In the genomic region with DNA sequence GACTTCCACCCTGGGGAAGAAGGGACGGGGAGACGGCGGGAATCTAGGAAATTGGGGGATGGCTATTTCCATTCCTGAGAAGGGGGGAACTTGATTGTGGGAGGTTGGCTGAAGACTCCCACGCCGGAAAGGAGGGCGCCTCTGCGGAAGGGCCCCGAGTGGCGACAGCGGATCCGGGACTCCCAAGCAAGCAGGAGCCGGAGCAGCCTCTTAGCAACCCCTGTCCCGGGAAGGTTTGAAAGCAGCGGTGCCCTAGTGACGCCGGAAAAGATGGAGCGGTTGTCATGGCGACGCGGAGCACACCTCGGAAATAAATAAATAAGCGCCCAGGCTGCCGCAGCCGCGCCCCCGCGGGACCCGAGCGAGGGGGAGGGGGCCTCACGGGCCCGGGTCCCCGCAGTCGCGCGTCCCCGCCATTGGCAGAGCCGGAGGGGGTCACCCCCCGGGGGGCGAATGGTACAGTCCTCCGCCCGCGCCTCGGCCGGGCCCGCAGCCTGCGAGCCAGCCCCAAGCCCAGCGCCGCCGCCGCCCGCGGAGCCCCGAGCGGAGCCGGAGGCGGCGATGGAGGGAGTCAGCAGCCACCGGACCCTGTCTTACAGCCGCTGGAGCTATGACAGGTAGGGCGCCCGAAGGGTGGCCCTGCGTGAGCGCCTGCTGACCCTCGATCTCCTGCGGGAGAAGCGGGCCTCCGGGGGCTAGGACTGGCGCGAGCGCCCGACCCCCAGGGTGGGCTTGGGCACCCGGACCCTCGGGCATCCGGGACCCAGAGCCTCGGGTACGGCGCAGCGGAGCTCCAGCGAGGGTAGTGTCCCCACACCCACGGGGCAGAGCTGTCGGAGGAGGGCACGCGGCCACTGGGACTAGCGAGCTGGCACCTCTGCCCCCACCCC, we compare ENCODE assay signal across 8 cellular contexts. TPM values are rescaled to one million over a fixed set of nuclear protein-coding genes. Genes with fewer than 3 reads are reported as not detected.
DNase-seq lines count a peak whose midpoint lies in the region; ATAC-seq, FAIRE-seq and TF ChIP-seq lines count a peak whose summit lies in the region.

No MANE protein-coding gene starts in this region.

- no peak for TF ChIP-seq CTCF in liver (IDR thresholded peaks at IDR 0.05; ENCODE audit: low read depth, low read length, missing input control)

- H3K27me3 ChIP-seq in duodenal mucosa (ENCODE audit: control insufficient read depth in 1 of 2, insufficient read depth in 2 of 2, low read length in 2 of 2) (peaks cover 36 to 45% of the 10 kb centered on the region in 2 donors), liver (ENCODE audit: control insufficient read depth in 4 of 4, insufficient read depth in 4 of 4, low read length in 3 of 4) (peaks cover 0 to 8% (median 6%) of the 10 kb centered on the region in 4 donors)

- no peak for FAIRE-seq in RCC 7860 (lab: Jason Lieb, UNC)

- no peak for ATAC-seq in GM21381 (IDR thresholded peaks at IDR 0.05; ENCODE audit: unreplicated experiment)

- H3K27ac ChIP-seq in duodenal mucosa (ENCODE audit: low read depth, low read length) (peak overlapping the region; percentile 55), liver (ENCODE audit: low read depth in 1 of 2, low read length in 2 of 2) (peak overlapping the region in 1 of 2 donors; percentile 4)

- H3K4me3 ChIP-seq in duodenal mucosa (ENCODE audit: low read depth in 1 of 2, low read length in 2 of 2) (peak overlapping the region; percentile 44 to 61), liver (ENCODE audit: low read depth in 1 of 3, low read length in 3 of 3) (peak overlapping the region in 2 of 3 donors; percentile 41 to 58)

- 2% methylated on average over 84 of the region's 84 CpGs for WGBS in liver

- H3K9ac ChIP-seq in duodenal mucosa (ENCODE audit: low read depth in 1 of 2, low read length in 2 of 2) (no peak overlapping the region), liver (ENCODE audit: low read depth in 1 of 2, low read length in 2 of 2) (no peak overlapping the region)

- no peaks in the 10 kb centered on the region for H3K9me3 ChIP-seq in duodenal mucosa (ENCODE audit: control insufficient read depth in 1 of 2, low read length in 2 of 2)
- H3K9me3 ChIP-seq in liver (ENCODE audit: control insufficient read depth in 4 of 4, low read length in 3 of 4) = no peaks in the 10 kb centered on the region

- no peak for TF ChIP-seq RAD21 in liver (IDR thresholded peaks at IDR 0.05)

- H3K36me3 ChIP-seq in duodenal mucosa (ENCODE audit: control insufficient read depth in 1 of 2, insufficient read depth in 2 of 2, low read length in 2 of 2) (no peaks in the 10 kb centered on the region), liver (ENCODE audit: control insufficient read depth in 4 of 4, insufficient read depth in 3 of 4, low read depth in 1 of 4, low read length in 3 of 4) (no peaks in the 10 kb centered on the region)

- DNase-seq in G401 (ENCODE audit: low spot score) (peak; percentile 75), NCI-H128 (lab: John Stamatoyannopoulos, UW; ENCODE audit: unreplicated experiment) (peak; percentile 50), RCC 7860 (ENCODE audit: low spot score) (no peak)
- peak; percentile 55 to 57 for DNase-seq in activated CD8-positive, alpha-beta memory T cell treated with anti-CD3 and anti-CD28 coated beads for 1 hour (ENCODE audit: extremely low read depth in 1 of 2, low read depth in 1 of 2)
- peak; percentile 63 to 64 for DNase-seq in stimulated activated CD4-positive, alpha-beta T cell treated with anti-CD3 and anti-CD28 coated beads, Interleukin-2, amount 100 ng/mL, for 24 hours

- H3K4me1 ChIP-seq in duodenal mucosa (ENCODE audit: control insufficient read depth in 1 of 2, insufficient read depth in 2 of 2, low read length in 2 of 2) (no peaks in the 10 kb centered on the region), liver (ENCODE audit: control insufficient read depth in 4 of 4, insufficient read depth in 4 of 4, low read length in 3 of 4) (peaks cover 5 to 20% (median 14%) of the 10 kb centered on the region in 4 donors)

- in situ Hi-C loops in G401 (cut with HindIII; ENCODE audit: low sequenced_read_pairs) = no loop called here

TF ChIP-seq in liver, 16 proteins besides CTCF, POLR2A, EP300 and RAD21:
- TF ChIP-seq GABPA (IDR thresholded peaks at IDR 0.05 in 1 of 2, conservative IDR thresholded peaks at IDR 0.05 in 1 of 2) = no peak
- TF ChIP-seq FOXA2 (IDR thresholded peaks at IDR 0.05) = no peak
- no peak for TF ChIP-seq YY1 (IDR thresholded peaks at IDR 0.05)
- no peak for TF ChIP-seq SP1 (IDR thresholded peaks at IDR 0.05)
- TF ChIP-seq, protein P1, sequence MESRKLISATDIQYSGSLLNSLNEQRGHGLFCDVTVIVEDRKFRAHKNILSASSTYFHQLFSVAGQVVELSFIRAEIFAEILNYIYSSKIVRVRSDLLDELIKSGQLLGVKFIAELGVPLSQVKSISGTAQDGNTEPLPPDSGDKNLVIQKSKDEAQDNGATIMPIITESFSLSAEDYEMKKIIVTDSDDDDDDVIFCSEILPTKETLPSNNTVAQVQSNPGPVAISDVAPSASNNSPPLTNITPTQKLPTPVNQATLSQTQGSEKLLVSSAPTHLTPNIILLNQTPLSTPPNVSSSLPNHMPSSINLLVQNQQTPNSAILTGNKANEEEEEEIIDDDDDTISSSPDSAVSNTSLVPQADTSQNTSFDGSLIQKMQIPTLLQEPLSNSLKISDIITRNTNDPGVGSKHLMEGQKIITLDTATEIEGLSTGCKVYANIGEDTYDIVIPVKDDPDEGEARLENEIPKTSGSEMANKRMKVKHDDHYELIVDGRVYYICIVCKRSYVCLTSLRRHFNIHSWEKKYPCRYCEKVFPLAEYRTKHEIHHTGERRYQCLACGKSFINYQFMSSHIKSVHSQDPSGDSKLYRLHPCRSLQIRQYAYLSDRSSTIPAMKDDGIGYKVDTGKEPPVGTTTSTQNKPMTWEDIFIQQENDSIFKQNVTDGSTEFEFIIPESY (IDR thresholded peaks at IDR 0.05) = no peak
- no peak for TF ChIP-seq HNF4G (IDR thresholded peaks at IDR 0.05)
- no peak for TF ChIP-seq HNF4A (conservative IDR thresholded peaks at IDR 0.05)
- TF ChIP-seq, protein P2, sequence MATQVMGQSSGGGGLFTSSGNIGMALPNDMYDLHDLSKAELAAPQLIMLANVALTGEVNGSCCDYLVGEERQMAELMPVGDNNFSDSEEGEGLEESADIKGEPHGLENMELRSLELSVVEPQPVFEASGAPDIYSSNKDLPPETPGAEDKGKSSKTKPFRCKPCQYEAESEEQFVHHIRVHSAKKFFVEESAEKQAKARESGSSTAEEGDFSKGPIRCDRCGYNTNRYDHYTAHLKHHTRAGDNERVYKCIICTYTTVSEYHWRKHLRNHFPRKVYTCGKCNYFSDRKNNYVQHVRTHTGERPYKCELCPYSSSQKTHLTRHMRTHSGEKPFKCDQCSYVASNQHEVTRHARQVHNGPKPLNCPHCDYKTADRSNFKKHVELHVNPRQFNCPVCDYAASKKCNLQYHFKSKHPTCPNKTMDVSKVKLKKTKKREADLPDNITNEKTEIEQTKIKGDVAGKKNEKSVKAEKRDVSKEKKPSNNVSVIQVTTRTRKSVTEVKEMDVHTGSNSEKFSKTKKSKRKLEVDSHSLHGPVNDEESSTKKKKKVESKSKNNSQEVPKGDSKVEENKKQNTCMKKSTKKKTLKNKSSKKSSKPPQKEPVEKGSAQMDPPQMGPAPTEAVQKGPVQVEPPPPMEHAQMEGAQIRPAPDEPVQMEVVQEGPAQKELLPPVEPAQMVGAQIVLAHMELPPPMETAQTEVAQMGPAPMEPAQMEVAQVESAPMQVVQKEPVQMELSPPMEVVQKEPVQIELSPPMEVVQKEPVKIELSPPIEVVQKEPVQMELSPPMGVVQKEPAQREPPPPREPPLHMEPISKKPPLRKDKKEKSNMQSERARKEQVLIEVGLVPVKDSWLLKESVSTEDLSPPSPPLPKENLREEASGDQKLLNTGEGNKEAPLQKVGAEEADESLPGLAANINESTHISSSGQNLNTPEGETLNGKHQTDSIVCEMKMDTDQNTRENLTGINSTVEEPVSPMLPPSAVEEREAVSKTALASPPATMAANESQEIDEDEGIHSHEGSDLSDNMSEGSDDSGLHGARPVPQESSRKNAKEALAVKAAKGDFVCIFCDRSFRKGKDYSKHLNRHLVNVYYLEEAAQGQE (IDR thresholded peaks at IDR 0.05) = no peak
- TF ChIP-seq, protein P3, sequence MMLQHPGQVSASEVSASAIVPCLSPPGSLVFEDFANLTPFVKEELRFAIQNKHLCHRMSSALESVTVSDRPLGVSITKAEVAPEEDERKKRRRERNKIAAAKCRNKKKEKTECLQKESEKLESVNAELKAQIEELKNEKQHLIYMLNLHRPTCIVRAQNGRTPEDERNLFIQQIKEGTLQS (IDR thresholded peaks at IDR 0.05) = no peak
- TF ChIP-seq NR2F2 (IDR thresholded peaks at IDR 0.05) = no peak
- TF ChIP-seq FOXA1 (IDR thresholded peaks at IDR 0.05) = no peak
- TF ChIP-seq RXRA (IDR thresholded peaks at IDR 0.05) = no peak
- no peak for TF ChIP-seq TAF1 (conservative IDR thresholded peaks at IDR 0.05)
- no peak for TF ChIP-seq EGR1 (IDR thresholded peaks at IDR 0.05; ENCODE audit: low read depth in 2 of 2)

RNA-seq across cellular contexts. Expression of a gene that starts 31.9 kb away (rescaled TPM):
- total RNA-seq in G401 (2014; rRNA removed; shearing (Covaris generic)) = 1,056 and 1,145 TPM in 2 replicates
- total RNA-seq in liver = 100 to 1,000 TPM in 1 of 2 donors, 10 to 100 TPM in 1; 68.4 to 246 TPM
- polyA plus RNA-seq in liver = 100 to 1,000 TPM in 1 of 2 donors, 10 to 100 TPM in 1; 59.4 to 226 TPM

RNA-seq across cellular contexts. Expression of a gene that starts 53.7 kb away (rescaled TPM):
- total RNA-seq in G401 (2014; rRNA removed; shearing (Covaris generic)) = not detected in 2 replicates
- not detected for total RNA-seq in liver
- polyA plus RNA-seq in liver = not detected
